In the genomic region with DNA sequence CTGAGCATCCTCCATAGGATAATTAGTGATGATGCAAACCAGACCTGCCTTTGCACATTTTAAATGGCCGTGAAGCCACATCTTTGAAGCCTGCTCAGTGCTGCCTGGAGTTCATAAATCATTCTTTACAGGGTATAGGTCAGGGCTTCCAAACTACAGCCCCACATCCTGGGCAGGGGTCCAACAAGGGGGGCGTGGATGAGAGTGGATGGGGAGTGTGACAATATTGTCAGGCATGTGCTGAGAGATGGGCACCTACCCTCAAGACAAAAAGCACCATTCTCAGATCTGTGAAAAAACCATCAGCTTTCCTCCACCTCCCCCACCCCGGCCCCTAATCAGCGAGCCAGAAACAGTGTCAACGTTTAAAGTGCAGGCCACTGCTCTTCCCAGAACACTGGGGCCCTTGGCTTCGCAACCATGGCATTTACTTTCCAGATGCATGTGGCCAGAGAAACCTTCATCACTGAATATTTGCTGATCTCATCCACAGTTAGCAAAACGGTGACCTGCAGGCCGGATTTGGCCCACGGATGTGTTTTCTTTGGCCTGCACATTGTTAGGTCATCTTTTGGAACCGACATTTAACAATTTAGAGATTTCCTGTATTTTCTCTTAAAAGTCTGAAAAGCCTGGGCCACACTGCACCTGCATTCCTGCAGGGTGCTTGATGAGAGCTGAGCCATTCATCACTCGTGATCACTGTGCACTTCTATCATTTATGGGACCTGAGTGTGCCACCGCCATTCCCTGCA, we compare ENCODE assay signal across 10 cellular contexts.
DNase-seq lines count a peak whose midpoint lies in the region; ATAC-seq and TF ChIP-seq lines count a peak whose summit lies in the region.
"Had no signal": no experiment of that assay in that cellular context is flagged by ENCODE, and none has a peak within 500 bp of the region (broad histone marks: within the 10 kb centered on the region; RNA-seq: fewer than 3 reads in every experiment).

No MANE protein-coding gene starts in this region.

- CTCF ChIA-PET in HEK293 (lab: Yijun Ruan, JAX): interaction anchor here (1.4 to 3.5 kb wide), 5 partner anchors 10 to 12 kb away, joined by 5 to 14 read pairs (median 8); no protein-coding TSS in a partner anchor

- WGBS in adrenal gland, 4 donors: 23 to 32% (median 28%) methylated on average over 12 of the region's 12 CpGs

- H3K4me3 ChIP-seq in HEK293 (ENCODE audit: low read depth, low read length): no peak overlapping the region
- H3K4me3 ChIP-seq in adrenal gland: no peak overlapping the region
- no peak overlapping the region for H3K4me3 ChIP-seq in skeletal muscle cell (ENCODE audit: low read depth, low read length)
- H3K4me3 ChIP-seq in tibial artery: no peak overlapping the region
- H3K4me3 ChIP-seq: testis had no signal

- ATAC-seq in left ventricle myocardium superior: peak; percentile 57

- peak; percentile 49 to 85 (median 69) for DNase-seq in adrenal gland
- DNase-seq in left ventricle myocardium superior: peak; percentile 40
- peak; percentile 82 for DNase-seq in skeletal muscle cell (ENCODE audit: low read depth)
- no peak for DNase-seq in NCI-H446 (lab: John Stamatoyannopoulos, UW)
- no peak for DNase-seq in stimulated activated CD4-positive, alpha-beta T cell treated with anti-CD3 and anti-CD28 coated beads, Interleukin-2, amount 100 ng/mL, for 48 hours
- DNase-seq in stimulated activated CD4-positive, alpha-beta T cell treated with anti-CD3 and anti-CD28 coated beads, Interleukin-1b, Interleukin-23, amount 100 ng/mL, for 48 hours: no peak
- no peak for DNase-seq in tibial artery
- DNase-seq: midbrain, testis had no signal

- H3K27me3 ChIP-seq in adrenal gland (no peaks in the 10 kb centered on the region), tibial artery (no peaks in the 10 kb centered on the region)
- H3K27me3 ChIP-seq: testis had no signal

- no peak for TF ChIP-seq CTCF in HEK293 (tag by site-specific recombination; IDR thresholded peaks at IDR 0.05)
- TF ChIP-seq CTCF in adrenal gland (IDR thresholded peaks at IDR 0.05): no peak
- TF ChIP-seq CTCF in tibial artery (IDR thresholded peaks at IDR 0.05): no peak

- H3K27ac ChIP-seq in HEK293 (ENCODE audit: extremely low read depth, low read depth, low read length): no peak overlapping the region
- H3K27ac ChIP-seq in adrenal gland: peak overlapping the region in 4 of 5 donors; percentile 11 to 82 (median 71)
- H3K27ac ChIP-seq in tibial artery: peak overlapping the region in 1 of 2 donors; percentile 14
- H3K27ac ChIP-seq: testis had no signal

- H3K9me3 ChIP-seq in HEK293 (ENCODE audit: control insufficient read depth, insufficient read depth, low read depth, low read length) (no peaks in the 10 kb centered on the region), adrenal gland (replicated peaks in 1 of 3) (no peaks in the 10 kb centered on the region), tibial artery (no peaks in the 10 kb centered on the region)
- H3K9me3 ChIP-seq: testis had no signal

- intact Hi-C loops in adrenal gland (cut with DNase I): loop anchor here in 1 of 2 donors (10.0 kb wide), 1 partner anchor 165 kb away; no protein-coding TSS in a partner anchor
- intact Hi-C loops in left ventricle myocardium superior (cut with micrococcal nuclease): loop anchor here (10.0 kb wide), 1 partner anchor 185 kb away; no protein-coding TSS in a partner anchor
- intact Hi-C loops in tibial artery (cut with DNase I; ENCODE audit: low total_unique reads): loop anchor here (10.0 kb wide), 1 partner anchor 165 kb away; no protein-coding TSS in a partner anchor

- H3K4me1 ChIP-seq in HEK293 (ENCODE audit: control insufficient read depth, insufficient read depth, low read length): peaks cover 9% of the 10 kb centered on the region
- peaks cover 0 to 19% of the 10 kb centered on the region in 2 donors for H3K4me1 ChIP-seq in adrenal gland (replicated peaks in 1 of 2)
- H3K4me1 ChIP-seq in tibial artery: peaks cover 0 to 29% (median 6%) of the 10 kb centered on the region in 4 donors
- H3K4me1 ChIP-seq: testis had no signal

- H3K36me3 ChIP-seq in HEK293 (ENCODE audit: control insufficient read depth in 2 of 2, insufficient read depth in 1 of 2, low read length in 2 of 2): no peaks in the 10 kb centered on the region
- H3K36me3 ChIP-seq in adrenal gland (replicated peaks in 1 of 2): no peaks in the 10 kb centered on the region
- H3K36me3 ChIP-seq in tibial artery: no peaks in the 10 kb centered on the region

- no peak for TF ChIP-seq POLR2A in adrenal gland (IDR thresholded peaks at IDR 0.05)

- POLR2A ChIA-PET in HEK293 (lab: Yijun Ruan, JAX): no interaction called here

TF ChIP-seq in HEK293, 187 proteins besides CTCF, POLR2A, EP300 and RAD21:
- no peak for TF ChIP-seq ZNF404 (tag by site-specific recombination; IDR thresholded peaks at IDR 0.05)
- TF ChIP-seq, protein P1, sequence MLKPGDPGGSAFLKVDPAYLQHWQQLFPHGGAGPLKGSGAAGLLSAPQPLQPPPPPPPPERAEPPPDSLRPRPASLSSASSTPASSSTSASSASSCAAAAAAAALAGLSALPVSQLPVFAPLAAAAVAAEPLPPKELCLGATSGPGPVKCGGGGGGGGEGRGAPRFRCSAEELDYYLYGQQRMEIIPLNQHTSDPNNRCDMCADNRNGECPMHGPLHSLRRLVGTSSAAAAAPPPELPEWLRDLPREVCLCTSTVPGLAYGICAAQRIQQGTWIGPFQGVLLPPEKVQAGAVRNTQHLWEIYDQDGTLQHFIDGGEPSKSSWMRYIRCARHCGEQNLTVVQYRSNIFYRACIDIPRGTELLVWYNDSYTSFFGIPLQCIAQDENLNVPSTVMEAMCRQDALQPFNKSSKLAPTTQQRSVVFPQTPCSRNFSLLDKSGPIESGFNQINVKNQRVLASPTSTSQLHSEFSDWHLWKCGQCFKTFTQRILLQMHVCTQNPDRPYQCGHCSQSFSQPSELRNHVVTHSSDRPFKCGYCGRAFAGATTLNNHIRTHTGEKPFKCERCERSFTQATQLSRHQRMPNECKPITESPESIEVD (tag by site-specific recombination; IDR thresholded peaks at IDR 0.05): 0 out of 2 replicates have a peak, but pooled peaks have one; percentile 17
- no peak for TF ChIP-seq ZNF311 (tag by site-specific recombination; IDR thresholded peaks at IDR 0.05; ENCODE audit: borderline replicate concordance)
- TF ChIP-seq KLF9 (tag by site-specific recombination; IDR thresholded peaks at IDR 0.05; ENCODE audit: low read depth): peak; percentile 29; the same call in 1 of the 2 replicates
- TF ChIP-seq, protein P2, sequence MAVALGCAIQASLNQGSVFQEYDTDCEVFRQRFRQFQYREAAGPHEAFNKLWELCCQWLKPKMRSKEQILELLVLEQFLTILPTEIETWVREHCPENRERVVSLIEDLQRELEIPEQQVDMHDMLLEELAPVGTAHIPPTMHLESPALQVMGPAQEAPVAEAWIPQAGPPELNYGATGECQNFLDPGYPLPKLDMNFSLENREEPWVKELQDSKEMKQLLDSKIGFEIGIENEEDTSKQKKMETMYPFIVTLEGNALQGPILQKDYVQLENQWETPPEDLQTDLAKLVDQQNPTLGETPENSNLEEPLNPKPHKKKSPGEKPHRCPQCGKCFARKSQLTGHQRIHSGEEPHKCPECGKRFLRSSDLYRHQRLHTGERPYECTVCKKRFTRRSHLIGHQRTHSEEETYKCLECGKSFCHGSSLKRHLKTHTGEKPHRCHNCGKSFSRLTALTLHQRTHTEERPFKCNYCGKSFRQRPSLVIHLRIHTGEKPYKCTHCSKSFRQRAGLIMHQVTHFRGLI (tag by site-specific recombination; IDR thresholded peaks at IDR 0.05): no peak
- TF ChIP-seq, protein P3, sequence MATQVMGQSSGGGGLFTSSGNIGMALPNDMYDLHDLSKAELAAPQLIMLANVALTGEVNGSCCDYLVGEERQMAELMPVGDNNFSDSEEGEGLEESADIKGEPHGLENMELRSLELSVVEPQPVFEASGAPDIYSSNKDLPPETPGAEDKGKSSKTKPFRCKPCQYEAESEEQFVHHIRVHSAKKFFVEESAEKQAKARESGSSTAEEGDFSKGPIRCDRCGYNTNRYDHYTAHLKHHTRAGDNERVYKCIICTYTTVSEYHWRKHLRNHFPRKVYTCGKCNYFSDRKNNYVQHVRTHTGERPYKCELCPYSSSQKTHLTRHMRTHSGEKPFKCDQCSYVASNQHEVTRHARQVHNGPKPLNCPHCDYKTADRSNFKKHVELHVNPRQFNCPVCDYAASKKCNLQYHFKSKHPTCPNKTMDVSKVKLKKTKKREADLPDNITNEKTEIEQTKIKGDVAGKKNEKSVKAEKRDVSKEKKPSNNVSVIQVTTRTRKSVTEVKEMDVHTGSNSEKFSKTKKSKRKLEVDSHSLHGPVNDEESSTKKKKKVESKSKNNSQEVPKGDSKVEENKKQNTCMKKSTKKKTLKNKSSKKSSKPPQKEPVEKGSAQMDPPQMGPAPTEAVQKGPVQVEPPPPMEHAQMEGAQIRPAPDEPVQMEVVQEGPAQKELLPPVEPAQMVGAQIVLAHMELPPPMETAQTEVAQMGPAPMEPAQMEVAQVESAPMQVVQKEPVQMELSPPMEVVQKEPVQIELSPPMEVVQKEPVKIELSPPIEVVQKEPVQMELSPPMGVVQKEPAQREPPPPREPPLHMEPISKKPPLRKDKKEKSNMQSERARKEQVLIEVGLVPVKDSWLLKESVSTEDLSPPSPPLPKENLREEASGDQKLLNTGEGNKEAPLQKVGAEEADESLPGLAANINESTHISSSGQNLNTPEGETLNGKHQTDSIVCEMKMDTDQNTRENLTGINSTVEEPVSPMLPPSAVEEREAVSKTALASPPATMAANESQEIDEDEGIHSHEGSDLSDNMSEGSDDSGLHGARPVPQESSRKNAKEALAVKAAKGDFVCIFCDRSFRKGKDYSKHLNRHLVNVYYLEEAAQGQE (tag by site-specific recombination; IDR thresholded peaks at IDR 0.05): 0 out of 2 replicates have a peak, but pooled peaks have one; percentile 17
- TF ChIP-seq ZBTB48 (tag by site-specific recombination; IDR thresholded peaks at IDR 0.05): peak; percentile 45; the same call in 1 of the 2 replicates
- TF ChIP-seq FEZF1 (tag by site-specific recombination; IDR thresholded peaks at IDR 0.05): 0 out of 2 replicates have a peak, but pooled peaks have one; percentile 4
- TF ChIP-seq ZNF596 (tag by site-specific recombination; IDR thresholded peaks at IDR 0.05): no peak
- TF ChIP-seq ZNF114 (tag by site-specific recombination; IDR thresholded peaks at IDR 0.05): no peak
TF ChIP-seq in HEK293: peak in this region for 5.

Comparison
In these comparisons a context has a peak if more than half of its experiments do, and no peak if none do; other contexts are left out.
1. DNase-seq: peak in adrenal gland (7 of 7), left ventricle myocardium superior (single experiment) and skeletal muscle cell (single experiment); none in NCI-H446 (0 of 2), stimulated activated CD4-positive, alpha-beta T cell treated with anti-CD3 and anti-CD28 coated beads, Interleukin-2, amount 100 ng/mL, for 48 hours (0 of 2), stimulated activated CD4-positive, alpha-beta T cell treated with anti-CD3 and anti-CD28 coated beads, Interleukin-1b, Interleukin-23, amount 100 ng/mL, for 48 hours (single experiment) and tibial artery (0 of 2).